ENCODE assay signal across 9 cellular contexts in genomic region chr13:20704459-20705069, GRCh38. TPM values are rescaled to one million over a fixed set of nuclear protein-coding genes. Genes with fewer than 3 reads are reported as not detected.
DNase-seq lines count a peak whose midpoint lies in the region; ATAC-seq and TF ChIP-seq lines count a peak whose summit lies in the region.
"Had no signal": no experiment of that assay in that cellular context is flagged by ENCODE, and none has a peak within 500 bp of the region (broad histone marks: within the 10 kb centered on the region; RNA-seq: fewer than 3 reads in every experiment).

No MANE protein-coding gene starts in this region.

- H3K36me3 Mint-ChIP-seq in activated CD8-positive, alpha-beta T cell treated with anti-CD3 and anti-CD28 coated beads, Interleukin-2, amount 10 ng/mL, durations not matched to agents 7 days and 5 days (ENCODE audit: low read depth), result no peaks in the 10 kb centered on the region

- TF ChIP-seq POLR2A in spleen (IDR thresholded peaks at IDR 0.05), result no peak

- intact Hi-C loops in left ventricle myocardium inferior (cut with micrococcal nuclease) (no loop called here), spleen (cut with DNase I; ENCODE audit: low total_unique reads) (loop anchor here (10.0 kb wide), 1 partner anchor 210 kb away; no protein-coding TSS in a partner anchor)

- peak overlapping the region; percentile 79 for H3K4me3 ChIP-seq in left ventricle myocardium inferior
- H3K4me3 ChIP-seq in spleen, result peak overlapping the region in 6 of 8 donors; percentile 36 to 84 (median 62)

- peaks cover 35% of the 10 kb centered on the region for H3K27me3 ChIP-seq in left ventricle myocardium inferior (ENCODE audit: low read depth)
- H3K27me3 ChIP-seq in spleen (replicated peaks in 1 of 7), result peaks cover 0 to 39% (median 25%) of the 10 kb centered on the region in 7 donors

- peaks cover 19% of the 10 kb centered on the region for H3K27me3 Mint-ChIP-seq in activated CD8-positive, alpha-beta T cell treated with anti-CD3 and anti-CD28 coated beads, Interleukin-2, amount 10 ng/mL, durations not matched to agents 7 days and 5 days (ENCODE audit: low read depth)

- peak; percentile 6 for ATAC-seq in activated CD8-positive, alpha-beta T cell treated with anti-CD3 and anti-CD28 coated beads, Interleukin-2, amount 10 ng/mL, durations not matched to agents 7 days and 5 days
- no peak for ATAC-seq in HG03045 (IDR thresholded peaks at IDR 0.05; ENCODE audit: unreplicated experiment)

- DNase-seq in NCI-H1417 (lab: John Stamatoyannopoulos, UW), result peak in 2 of 3 experiments; percentile 2 to 30
- DNase-seq in NCI-H1417 treated with DMSO at 0.1 percent for 48 hours (lab: John Stamatoyannopoulos, UW), result no peak
- DNase-seq in activated CD8-positive, alpha-beta T cell treated with anti-CD3 and anti-CD28 coated beads, Interleukin-2, amount 10 ng/mL, durations not matched to agents 7 days and 5 days, result no peak
- no peak for DNase-seq in left ventricle myocardium inferior
- DNase-seq in spleen, result no peak
- DNase-seq in stimulated activated naive CD4-positive, alpha-beta T cell treated with Interleukin-2 at 50 U/mL for 16 hours (lab: John Stamatoyannopoulos, UW), result no peak
- DNase-seq in AML-193 (lab: John Stamatoyannopoulos, UW), result no peak
- DNase-seq: NCI-H187 treated with DMSO at 0.1 percent for 48 hours had no signal

- H3K4me1 ChIP-seq in left ventricle myocardium inferior (peaks cover 21% of the 10 kb centered on the region), spleen (peaks cover 0 to 26% (median 18%) of the 10 kb centered on the region in 6 donors)

- H3K9me3 ChIP-seq in left ventricle myocardium inferior (replicated peaks) (no peaks in the 10 kb centered on the region), spleen (no peaks in the 10 kb centered on the region)

- no peak overlapping the region for H3K27ac ChIP-seq in left ventricle myocardium inferior (replicated peaks)
- H3K27ac ChIP-seq in spleen, result peak overlapping the region in 1 of 8 donors; percentile 51

- no peaks in the 10 kb centered on the region for H3K36me3 ChIP-seq in left ventricle myocardium inferior
- no peaks in the 10 kb centered on the region for H3K36me3 ChIP-seq in spleen

- WGBS in spleen, 5 donors, result 30 to 51% (median 35%) methylated on average over 11 to 19 of the region's 20 CpGs

- H3K4me1 Mint-ChIP-seq in activated CD8-positive, alpha-beta T cell treated with anti-CD3 and anti-CD28 coated beads, Interleukin-2, amount 10 ng/mL, durations not matched to agents 7 days and 5 days (ENCODE audit: low read depth), result peaks cover 15% of the 10 kb centered on the region

- POLR2A ChIA-PET in activated CD8-positive, alpha-beta T cell treated with anti-CD3 and anti-CD28 coated beads, Interleukin-2, amount 10 ng/mL, durations not matched to agents 7 days and 5 days (lab: Charles Lee), result interaction anchor here (1.3 kb wide), 1 partner anchor 472 kb away, joined by 4 read pairs; the partner anchor contains the start of genes MRPL57 and SKA3

- peak overlapping the region; percentile 35 for H3K27ac Mint-ChIP-seq in activated CD8-positive, alpha-beta T cell treated with anti-CD3 and anti-CD28 coated beads, Interleukin-2, amount 10 ng/mL, durations not matched to agents 7 days and 5 days

- no peak for TF ChIP-seq CTCF in left ventricle myocardium inferior (IDR thresholded peaks at IDR 0.05; ENCODE audit: borderline replicate concordance)
- TF ChIP-seq CTCF in spleen (IDR thresholded peaks at IDR 0.05 in 8 of 11, conservative IDR thresholded peaks at IDR 0.05 in 3 of 11), result no peak

- no peaks in the 10 kb centered on the region for H3K9me3 Mint-ChIP-seq in activated CD8-positive, alpha-beta T cell treated with anti-CD3 and anti-CD28 coated beads, Interleukin-2, amount 10 ng/mL, durations not matched to agents 7 days and 5 days (ENCODE audit: insufficient read depth)

- H3K4me3 Mint-ChIP-seq in activated CD8-positive, alpha-beta T cell treated with anti-CD3 and anti-CD28 coated beads, Interleukin-2, amount 10 ng/mL, durations not matched to agents 7 days and 5 days, result peak overlapping the region; percentile 59

- CTCF ChIA-PET in activated CD8-positive, alpha-beta T cell treated with anti-CD3 and anti-CD28 coated beads, Interleukin-2, amount 10 ng/mL, durations not matched to agents 7 days and 5 days (lab: Charles Lee), result interaction anchor here (0.6 to 2.3 kb wide), 5 partner anchors 124 to 356 kb away, joined by 3 to 11 read pairs (median 3); no protein-coding TSS in a partner anchor

RNA-seq across cellular contexts. Expression of gene IL17D, which starts 1.1 kb away (rescaled TPM):
- total RNA-seq in activated CD8-positive, alpha-beta T cell treated with anti-CD3 and anti-CD28 coated beads, Interleukin-2, amount 10 ng/mL, durations not matched to agents 7 days and 5 days, result under 1 TPM; 0.13 to 0.18 TPM
- total RNA-seq in left ventricle myocardium inferior (1.2 TPM), spleen (under 1 TPM in 5 of 7 donors, not detected in 2; 0.26 to 0.68 (median 0.35) TPM)
- polyA plus RNA-seq in spleen, result under 1 TPM in 2 of 3 donors, not detected in 1; 0.15 to 0.32 TPM

Comparison
In these comparisons a context has a peak if more than half of its experiments do, and no peak if none do; other contexts are left out.
1. DNase-seq: peak in NCI-H1417 (2 of 3); none in NCI-H1417 treated with DMSO at 0.1 percent for 48 hours (single experiment), activated CD8-positive, alpha-beta T cell treated with anti-CD3 and anti-CD28 coated beads, Interleukin-2, amount 10 ng/mL, durations not matched to agents 7 days and 5 days (single experiment), left ventricle myocardium inferior (single experiment), spleen (single experiment), stimulated activated naive CD4-positive, alpha-beta T cell treated with Interleukin-2 at 50 U/mL for 16 hours (single experiment) and AML-193 (0 of 2).